16 cellular contexts compared by ENCODE assay signal in genomic region chr15:57696146-57696545, GRCh38. TPM values are rescaled to one million over a fixed set of nuclear protein-coding genes. Genes with fewer than 3 reads are reported as not detected.
A peak's percentile ranks its signal among the peaks of the same experiment; 100 is the strongest.
DNase-seq lines count a peak whose midpoint lies in the region; ATAC-seq and TF ChIP-seq lines count a peak whose summit lies in the region.
"Had no signal": no experiment of that assay in that cellular context is flagged by ENCODE, and none has a peak within 500 bp of the region (broad histone marks: within the 10 kb centered on the region; RNA-seq: fewer than 3 reads in every experiment).

No MANE protein-coding gene starts in this region.

- no peak overlapping the region for H3K4me3 Mint-ChIP-seq in osteocyte (ENCODE audit: unreplicated experiment)
- H3K4me3 Mint-ChIP-seq: activated CD4-positive, alpha-beta memory T cell treated with anti-CD3 and anti-CD28 coated beads for 36 hours; activated T-helper 1 cell treated with anti-CD3 and anti-CD28 coated beads, Interleukin-12 subunit alpha, Interleukin-12 subunit beta, Interleukin-2, Interleukin-4 antibody, amounts not matched to agents 30 ng/mL and 10 ng/mL and 1 ng/mL, durations not matched to agents 14 hours and 24 hours and 36 hours; central memory CD8-positive, alpha-beta T cell; naive B cell had no signal

- peak overlapping the region; percentile 65 for H3K27ac Mint-ChIP-seq in osteocyte (ENCODE audit: unreplicated experiment)
- H3K27ac Mint-ChIP-seq: activated CD4-positive, alpha-beta memory T cell treated with anti-CD3 and anti-CD28 coated beads for 36 hours; activated T-helper 1 cell treated with anti-CD3 and anti-CD28 coated beads, Interleukin-12 subunit alpha, Interleukin-12 subunit beta, Interleukin-2, Interleukin-4 antibody, amounts not matched to agents 30 ng/mL and 10 ng/mL and 1 ng/mL, durations not matched to agents 14 hours and 24 hours and 36 hours had no signal

- no peaks in the 10 kb centered on the region for H3K9me3 Mint-ChIP-seq in osteocyte (ENCODE audit: unreplicated experiment)
- H3K9me3 Mint-ChIP-seq: activated CD4-positive, alpha-beta memory T cell treated with anti-CD3 and anti-CD28 coated beads for 36 hours; activated T-helper 1 cell treated with anti-CD3 and anti-CD28 coated beads, Interleukin-12 subunit alpha, Interleukin-12 subunit beta, Interleukin-2, Interleukin-4 antibody, amounts not matched to agents 30 ng/mL and 10 ng/mL and 1 ng/mL, durations not matched to agents 14 hours and 24 hours and 36 hours; central memory CD8-positive, alpha-beta T cell; naive B cell had no signal

- no peak for ATAC-seq in HG03135 (IDR thresholded peaks at IDR 0.05; ENCODE audit: unreplicated experiment)
- ATAC-seq: left ventricle myocardium superior had no signal

- TF ChIP-seq CTCF in osteocyte (IDR thresholded peaks at IDR 0.05): no peak

- H3K27me3 Mint-ChIP-seq in osteocyte (ENCODE audit: unreplicated experiment): no peaks in the 10 kb centered on the region

- peak; percentile 75 for DNase-seq in DMS53 (lab: John Stamatoyannopoulos, UW)
- peak; percentile 48 for DNase-seq in NCI-H1092 treated with DMSO at 0.1 percent for 48 hours (lab: John Stamatoyannopoulos, UW)
- peak; percentile 34 for DNase-seq in SK-N-DZ (ENCODE audit: low spot score)
- no peak for DNase-seq in osteocyte (ENCODE audit: extremely low spot score, unreplicated experiment)
- DNase-seq in GM19238 (ENCODE audit: insufficient read length, low spot score): no peak
- no peak for DNase-seq in NOMO-1 (lab: John Stamatoyannopoulos, UW; ENCODE audit: unreplicated experiment in 2 of 2)
- DNase-seq: activated CD4-positive, alpha-beta memory T cell treated with anti-CD3 and anti-CD28 coated beads for 36 hours; foreskin fibroblast; Kasumi-1; left ventricle myocardium superior; naive B cell; OCI-M1; substantia nigra had no signal

- H3K36me3 Mint-ChIP-seq in osteocyte (ENCODE audit: unreplicated experiment): no peaks in the 10 kb centered on the region
- H3K36me3 Mint-ChIP-seq: activated CD4-positive, alpha-beta memory T cell treated with anti-CD3 and anti-CD28 coated beads for 36 hours; naive B cell had no signal

- peaks cover 66% of the 10 kb centered on the region for H3K4me1 Mint-ChIP-seq in osteocyte (ENCODE audit: unreplicated experiment)
- H3K4me1 Mint-ChIP-seq: central memory CD8-positive, alpha-beta T cell; naive B cell had no signal

RNA-seq across cellular contexts. Expression of gene POLR2M, which starts 10.4 kb away (rescaled TPM):
- 46.8 and 941 TPM in 2 replicates for polyA plus RNA-seq in SK-N-DZ (2014; cell fraction: cytosol; rRNA removed)
- polyA plus RNA-seq in SK-N-DZ (2014; cell fraction: nucleus; rRNA removed): 17.1 and 20.6 TPM in 2 replicates
- 83.9 and 89.5 TPM in 2 replicates for total RNA-seq in osteocyte

Comparison
In these comparisons a context has a peak if more than half of its experiments do, and no peak if none do; other contexts are left out.
1. DNase-seq: peak in DMS53 (single experiment), NCI-H1092 treated with DMSO at 0.1 percent for 48 hours (single experiment) and SK-N-DZ (single experiment); none in osteocyte (single experiment), GM19238 (single experiment) and NOMO-1 (0 of 2).